Comparison of ENCODE assay signal across 8 cellular contexts in the genomic region with DNA sequence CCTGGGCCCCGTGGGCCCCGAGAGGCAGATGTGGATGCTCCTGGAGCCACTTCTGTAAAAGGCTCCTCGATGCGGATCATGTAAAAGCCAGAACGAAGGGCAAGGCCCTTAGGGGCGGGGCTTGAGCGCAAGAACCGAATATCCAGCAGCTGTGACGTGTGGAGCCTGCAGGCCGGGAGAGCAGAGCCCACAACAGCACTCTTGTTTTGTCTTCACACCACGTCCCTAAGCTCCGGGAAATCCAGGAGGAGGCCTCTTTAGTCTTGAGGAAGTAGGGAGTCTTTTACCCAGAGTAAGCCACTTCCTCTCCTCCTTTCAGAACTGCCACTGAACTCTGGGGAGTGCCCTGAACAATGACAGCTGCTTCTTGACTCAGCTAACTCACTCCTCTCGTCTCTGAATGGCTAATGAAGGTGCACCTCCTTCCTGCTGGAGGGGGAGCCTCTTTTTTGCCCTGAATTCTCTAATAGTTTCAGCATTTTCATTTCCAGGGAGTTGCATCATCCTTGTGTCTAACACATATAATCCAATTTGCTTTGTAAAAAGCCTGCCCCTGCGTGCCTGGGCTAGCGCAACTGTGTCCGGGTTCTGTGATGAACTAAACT. TPM values are rescaled to one million over a fixed set of nuclear protein-coding genes. Genes with fewer than 3 reads are reported as not detected.
DNase-seq lines count a peak whose midpoint lies in the region; ATAC-seq and TF ChIP-seq lines count a peak whose summit lies in the region.

No MANE protein-coding gene starts in this region.

- peak overlapping the region; percentile 50 for H3K27ac ChIP-seq in right cardiac atrium (ENCODE audit: low read length)

- peak; percentile 64 for DNase-seq in AG09309 (ENCODE audit: low read depth)
- no peak for DNase-seq in NT2/D1 (ENCODE audit: low read depth, low spot score)
- peak; percentile 51 for DNase-seq in amniotic stem cell (lab: John Stamatoyannopoulos, UW)
- peak; percentile 85 to 94 (median 89) for DNase-seq in right cardiac atrium
- DNase-seq in skeletal muscle cell (ENCODE audit: low read depth) = peak; percentile 57
- DNase-seq in progenitor cell of endocrine pancreas (ENCODE audit: low spot score, unreplicated experiment) = no peak

- no peaks in the 10 kb centered on the region for H3K4me1 Mint-ChIP-seq in progenitor cell of endocrine pancreas (ENCODE audit: low read depth)

- no peak for TF ChIP-seq CTCF in AG09309 (IDR thresholded peaks at IDR 0.05; ENCODE audit: control insufficient read depth, insufficient read depth, low read depth, low read length, missing control alignments)
- TF ChIP-seq CTCF in progenitor cell of endocrine pancreas (IDR thresholded peaks at IDR 0.05; ENCODE audit: unreplicated experiment) = no peak

- intact Hi-C loops in right cardiac atrium (cut with DNase I) = no loop called here

- H3K27me3 Mint-ChIP-seq in progenitor cell of endocrine pancreas = no peaks in the 10 kb centered on the region

- H3K9ac ChIP-seq in NT2/D1 (ENCODE audit: insufficient read length, low read depth) = peak overlapping the region; percentile 42

- H3K4me1 ChIP-seq in NT2/D1 (ENCODE audit: insufficient read depth, insufficient read length) = peaks cover 12% of the 10 kb centered on the region
- H3K4me1 ChIP-seq in right cardiac atrium (ENCODE audit: control insufficient read depth, insufficient read depth, low read length) = no peaks in the 10 kb centered on the region

- peaks cover 4% of the 10 kb centered on the region; the same call in 1 of the 2 replicates for H3K9me3 ChIP-seq in NT2/D1 (ENCODE audit: insufficient read depth, low read length)
- no peaks in the 10 kb centered on the region for H3K9me3 ChIP-seq in right cardiac atrium (ENCODE audit: control insufficient read depth, low read length)

- ATAC-seq in GM21737 (IDR thresholded peaks at IDR 0.05; ENCODE audit: unreplicated experiment) (peak; percentile 66), right cardiac atrium (peak; percentile 91 to 92), HG03175 (IDR thresholded peaks at IDR 0.05; ENCODE audit: unreplicated experiment) (no peak)

- no peak overlapping the region for H3K27ac Mint-ChIP-seq in progenitor cell of endocrine pancreas

- H3K9me3 Mint-ChIP-seq in progenitor cell of endocrine pancreas (ENCODE audit: low read depth) = no peaks in the 10 kb centered on the region

- H3K27me3 ChIP-seq in NT2/D1 (ENCODE audit: insufficient read depth, insufficient read length) (no peaks in the 10 kb centered on the region), right cardiac atrium (ENCODE audit: control insufficient read depth, insufficient read depth) (no peaks in the 10 kb centered on the region)

- WGBS in right cardiac atrium = 31% methylated on average over 16 of the region's 16 CpGs

- H3K36me3 ChIP-seq in NT2/D1 (ENCODE audit: insufficient read depth, insufficient read length, low read length) = peaks cover 65% of the 10 kb centered on the region

- no peak overlapping the region for H3K4me3 Mint-ChIP-seq in progenitor cell of endocrine pancreas (ENCODE audit: low read depth)

- H3K36me3 Mint-ChIP-seq in progenitor cell of endocrine pancreas (ENCODE audit: insufficient read depth) = peaks cover 36% of the 10 kb centered on the region

- H3K4me3 ChIP-seq in AG09309 (ENCODE audit: control insufficient read depth, low read depth, low read length) = no peak overlapping the region; the same call in 1 of the 2 replicates
- H3K4me3 ChIP-seq in NT2/D1 (ENCODE audit: insufficient read length, low read depth) = no peak overlapping the region
- no peak overlapping the region for H3K4me3 ChIP-seq in right cardiac atrium (ENCODE audit: low read length)
- H3K4me3 ChIP-seq in skeletal muscle cell (ENCODE audit: low read depth, low read length) = peak overlapping the region; percentile 21

RNA-seq across cellular contexts. Expression of gene L3MBTL2, which starts 12.5 kb away (rescaled TPM):
- total RNA-seq in right cardiac atrium (10 to 100 TPM; 17.5 to 18.6 (median 18.2) TPM), progenitor cell of endocrine pancreas (28.8 and 30.3 TPM in 2 replicates)
- 9.6 TPM for polyA plus RNA-seq in right cardiac atrium

RNA-seq across cellular contexts. Expression of gene CHADL, which starts 23.1 kb away (rescaled TPM):
- 10 to 100 TPM; 15.5 to 25.7 (median 21.8) TPM for total RNA-seq in right cardiac atrium
- polyA plus RNA-seq in right cardiac atrium = 39.2 TPM
- 3.1 TPM in 2 replicates for total RNA-seq in progenitor cell of endocrine pancreas

Comparison
In these comparisons a context has a peak if more than half of its experiments do, and no peak if none do; other contexts are left out.
1. DNase-seq: peak in AG09309 (single experiment), amniotic stem cell (single experiment), right cardiac atrium (3 of 3) and skeletal muscle cell (single experiment); none in NT2/D1 (single experiment) and progenitor cell of endocrine pancreas (single experiment).